Comparison of ENCODE assay signal across 16 cellular contexts in the genomic region with DNA sequence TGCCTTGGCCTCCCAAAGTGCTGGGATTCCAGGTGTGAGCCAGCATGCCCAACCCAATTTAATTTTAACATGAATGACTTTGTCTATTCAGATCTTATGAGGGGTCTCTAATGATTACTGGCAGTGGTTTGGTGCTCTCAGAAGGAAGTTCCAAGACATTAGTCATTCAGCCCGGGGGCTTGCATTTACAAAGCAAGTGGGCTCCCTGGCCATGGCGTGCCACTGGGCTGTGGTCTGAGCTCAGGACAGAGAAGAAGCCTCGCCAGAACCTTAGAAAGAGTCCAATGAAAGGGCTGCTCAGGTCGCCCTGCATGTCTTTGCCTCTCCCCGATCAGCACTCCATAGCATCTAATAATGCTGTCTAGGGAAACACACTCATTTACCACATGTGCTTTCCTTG.
A peak's percentile ranks its signal among the peaks of the same experiment; 100 is the strongest.
DNase-seq lines count a peak whose midpoint lies in the region; ATAC-seq and TF ChIP-seq lines count a peak whose summit lies in the region.
"Had no signal": no experiment of that assay in that cellular context is flagged by ENCODE, and none has a peak within 500 bp of the region (broad histone marks: within the 10 kb centered on the region; RNA-seq: fewer than 3 reads in every experiment).

No MANE protein-coding gene starts in this region.

- ATAC-seq in activated CD4-positive, CD25-positive, alpha-beta regulatory T cell treated with anti-CD3 and anti-CD28 coated beads, Interleukin-2, amount 50 U/mL, for 24 hours = no peak

- in situ Hi-C loops in SK-MEL-5 (cut with HindIII; ENCODE audit: low pct_unique_long_range_greater_than_20kb, low sequenced_read_pairs) = no loop called here

- no peak overlapping the region for H4K8ac ChIP-seq in H9 (replicated peaks; ENCODE audit: insufficient read length, low read depth, low read length)

- no peaks in the 10 kb centered on the region; the same call in 1 of the 2 replicates for H3K27me3 Mint-ChIP-seq in H9 (ENCODE audit: low read depth)

- no peak overlapping the region for H4K5ac ChIP-seq in H9 (ENCODE audit: insufficient read length, low read depth, low read length)

- no peaks in the 10 kb centered on the region for H3K4me1 ChIP-seq in H9 (ENCODE audit: insufficient read depth, low read length)
- H3K4me1 ChIP-seq: BLaER1 treated with 17β-estradiol and CSF1 and Interleukin-3, amounts not matched to agents 10 nM and 100 nM had no signal

- no peaks in the 10 kb centered on the region for H3K79me1 ChIP-seq in H9 (ENCODE audit: insufficient read depth, low read depth, low read length, poor library complexity, severe bottlenecking)

- H3T11ph ChIP-seq in H9 (ENCODE audit: low read length) = no peak overlapping the region

- no peak overlapping the region for H3K14ac ChIP-seq in H9 (ENCODE audit: insufficient read depth, low read length)

- no peak overlapping the region for H3K4me2 ChIP-seq in H9 (ENCODE audit: insufficient read depth, insufficient read length, low read length)
- H3K4me2 ChIP-seq: BLaER1 treated with 17β-estradiol and CSF1 and Interleukin-3, amounts not matched to agents 10 nM and 100 nM had no signal

- no peak overlapping the region for H2BK12ac ChIP-seq in H9 (ENCODE audit: insufficient read length, low read depth, low read length)

- peaks cover 0 to 2% of the 10 kb centered on the region in 2 experiments; a peak in 1 of 5 replicates for H3K9me3 Mint-ChIP-seq in H9

- H3K23ac ChIP-seq in H9 (ENCODE audit: insufficient read length, low read depth, low read length) = no peak overlapping the region

- H2BK20ac ChIP-seq in H9 (ENCODE audit: low read depth, low read length, poor library complexity, severe bottlenecking) = no peak overlapping the region

- no CpG with 5 or more reads among the region's 5 CpGs for WGBS in H9 (ENCODE audit: extremely low coverage, insufficient read length, low lambda C conversion rate)

- no peaks in the 10 kb centered on the region for H3K27me3 ChIP-seq in H9 (ENCODE audit: insufficient read depth, low read length)
- H3K27me3 ChIP-seq: BLaER1 treated with 17β-estradiol and CSF1 and Interleukin-3, amounts not matched to agents 10 nM and 100 nM had no signal

- H4K20me1 ChIP-seq in H9 (ENCODE audit: control insufficient read depth, insufficient read depth, insufficient read length) = no peaks in the 10 kb centered on the region
- H4K20me1 ChIP-seq: BLaER1 treated with 17β-estradiol and CSF1 and Interleukin-3, amounts not matched to agents 10 nM and 100 nM had no signal

- no peak overlapping the region for H3K4me3 Mint-ChIP-seq in H9
- H3K4me3 Mint-ChIP-seq: CD4-positive, CD25-positive, alpha-beta regulatory T cell had no signal

- H3K27ac Mint-ChIP-seq in H9 = no peak overlapping the region; a peak in 1 of 7 replicates
- H3K27ac Mint-ChIP-seq: CD4-positive, CD25-positive, alpha-beta regulatory T cell had no signal

- peaks cover 7 to 9% of the 10 kb centered on the region in 2 experiments for H3K4me1 Mint-ChIP-seq in H9
- H3K4me1 Mint-ChIP-seq: CD4-positive, CD25-positive, alpha-beta regulatory T cell had no signal

- H2BK15ac ChIP-seq in H9 (ENCODE audit: low read depth, low read length) = no peak overlapping the region

- DNase-seq in ELF-1 (ENCODE audit: low read depth, low spot score) = peak; percentile 58
- peak; percentile 43 for DNase-seq in H9
- peak; percentile 20 for DNase-seq in SK-MEL-5 (ENCODE audit: low read depth, low spot score)
- peak; percentile 73 for DNase-seq in foreskin melanocyte
- DNase-seq in NCI-H526 (lab: John Stamatoyannopoulos, UW) = no peak
- no peak for DNase-seq in SHP77 treated with DMSO at 0.1 percent for 48 hours (lab: John Stamatoyannopoulos, UW)
- DNase-seq in NAMALWA (ENCODE audit: low spot score) = no peak
- DNase-seq: ACHN; Calu3; CD4-positive, CD25-positive, alpha-beta regulatory T cell; DMS79; GF-D8; GOT3 had no signal

- no peak overlapping the region for H3K56ac ChIP-seq in H9 (ENCODE audit: insufficient read length, low read depth, low read length)

- no peak overlapping the region for H3K18ac ChIP-seq in H9 (ENCODE audit: insufficient read length, low read depth, low read length)

- H3K36me3 Mint-ChIP-seq in H9 (ENCODE audit: insufficient read depth in 1 of 3, low read depth in 3 of 3) = no peaks in the 10 kb centered on the region
- H3K36me3 Mint-ChIP-seq: CD4-positive, CD25-positive, alpha-beta regulatory T cell had no signal

- H2AFZ ChIP-seq in H9 (ENCODE audit: low read length) = no peak overlapping the region

- no peaks in the 10 kb centered on the region for H3K9me3 ChIP-seq in H9 (ENCODE audit: control insufficient read depth, low read depth, low read length)
- H3K9me3 ChIP-seq: BLaER1 treated with 17β-estradiol and CSF1 and Interleukin-3, amounts not matched to agents 10 nM and 100 nM; HAP-1 had no signal

- H2BK5ac ChIP-seq in H9 (ENCODE audit: insufficient read length, low read length) = no peak overlapping the region

- no peak overlapping the region for H3K9ac ChIP-seq in H9 (ENCODE audit: extremely low read depth, insufficient read length, low read length)
- H3K9ac ChIP-seq: BLaER1 treated with 17β-estradiol and CSF1 and Interleukin-3, amounts not matched to agents 10 nM and 100 nM had no signal

- no peak overlapping the region for H4K91ac ChIP-seq in H9 (ENCODE audit: insufficient read length, low read depth, low read length)

- H3K4ac ChIP-seq in H9 (ENCODE audit: low read depth, low read length) = no peak overlapping the region

- H2AK5ac ChIP-seq in H9 (ENCODE audit: insufficient read length, low read length) = no peak overlapping the region

- H2BK120ac ChIP-seq in H9 (ENCODE audit: low read depth, low read length, poor library complexity, severe bottlenecking) = no peak overlapping the region

- no peaks in the 10 kb centered on the region for H3K23me2 ChIP-seq in H9 (ENCODE audit: insufficient read length, low read depth, low read length, poor library complexity, severe bottlenecking)

- no peaks in the 10 kb centered on the region for H3K79me2 ChIP-seq in H9 (ENCODE audit: insufficient read depth, low read length)

- TF ChIP-seq CTCF in H9 (conservative IDR thresholded peaks at IDR 0.05) = no peak

- H3K27ac ChIP-seq in H9 (ENCODE audit: insufficient read length, low read depth, low read length) = no peak overlapping the region
- H3K27ac ChIP-seq: BLaER1 treated with 17β-estradiol and CSF1 and Interleukin-3, amounts not matched to agents 10 nM and 100 nM had no signal

Comparison
In these comparisons a context has a peak if more than half of its experiments do, and no peak if none do; other contexts are left out.
1. DNase-seq: peak in ELF-1 (single experiment), H9 (single experiment), SK-MEL-5 (single experiment) and foreskin melanocyte (single experiment); none in NCI-H526 (0 of 2), SHP77 treated with DMSO at 0.1 percent for 48 hours (single experiment) and NAMALWA (single experiment).